20 cellular contexts compared by ENCODE assay signal in genomic region chr5:157530226-157530972, GRCh38. TPM values are rescaled to one million over a fixed set of nuclear protein-coding genes. Genes with fewer than 3 reads are reported as not detected.
DNase-seq lines count a peak whose midpoint lies in the region; ATAC-seq and TF ChIP-seq lines count a peak whose summit lies in the region.
"Had no signal": no experiment of that assay in that cellular context is flagged by ENCODE, and none has a peak within 500 bp of the region (broad histone marks: within the 10 kb centered on the region; RNA-seq: fewer than 3 reads in every experiment).

No MANE protein-coding gene starts in this region.

- no peak for TF ChIP-seq CTCF in body of pancreas (IDR thresholded peaks at IDR 0.05)
- no peak for TF ChIP-seq CTCF in psoas muscle (IDR thresholded peaks at IDR 0.05)

- H3K27me3 ChIP-seq in body of pancreas (no peaks in the 10 kb centered on the region), psoas muscle (ENCODE audit: insufficient read depth in 3 of 3, low read length in 2 of 3) (no peaks in the 10 kb centered on the region)
- H3K27me3 ChIP-seq: adrenal gland, colonic mucosa had no signal

- no peaks in the 10 kb centered on the region for H3K9me3 Mint-ChIP-seq in activated CD4-positive, alpha-beta T cell treated with anti-CD3 and anti-CD28 coated beads, Interleukin-2, amount 10 ng/mL, durations not matched to agents 7 days and 5 days
- H3K9me3 Mint-ChIP-seq in stimulated activated memory B cell treated with anti-CD40 and anti-IgM and Interleukin-4, amounts not matched to agents 10 μg/mL and 1 μg/mL and 100 μg/mL, for 72 hours = no peaks in the 10 kb centered on the region
- H3K9me3 Mint-ChIP-seq: type B pancreatic cell had no signal

- CTCF ChIA-PET in activated CD4-positive, alpha-beta T cell treated with anti-CD3 and anti-CD28 coated beads, Interleukin-2, amount 10 ng/mL, durations not matched to agents 7 days and 5 days (lab: Charles Lee) = interaction anchor here (0.9 to 1.6 kb wide), 3 partner anchors 9 to 188 kb away, joined by 3 read pairs; no protein-coding TSS in a partner anchor

- WGBS in body of pancreas, 2 donors = 59 to 76% methylated on average over 13 of the region's 13 CpGs
- WGBS in psoas muscle, 3 donors = 88 to 94% (median 93%) methylated on average over 13 of the region's 13 CpGs

- H3K4me3 Mint-ChIP-seq in activated CD4-positive, alpha-beta T cell treated with anti-CD3 and anti-CD28 coated beads, Interleukin-2, amount 10 ng/mL, durations not matched to agents 7 days and 5 days = no peak overlapping the region
- H3K4me3 Mint-ChIP-seq in stimulated activated memory B cell treated with anti-CD40 and anti-IgM and Interleukin-4, amounts not matched to agents 10 μg/mL and 1 μg/mL and 100 μg/mL, for 72 hours = no peak overlapping the region
- H3K4me3 Mint-ChIP-seq: type B pancreatic cell had no signal

- H3K9me3 ChIP-seq in body of pancreas (no peaks in the 10 kb centered on the region), psoas muscle (no peaks in the 10 kb centered on the region)
- H3K9me3 ChIP-seq: adrenal gland, colonic mucosa had no signal

- no peak for TF ChIP-seq POLR2A in body of pancreas (IDR thresholded peaks at IDR 0.05)

- ATAC-seq in body of pancreas = peak; percentile 56
- no peak for ATAC-seq in stimulated activated memory B cell treated with anti-CD40 and anti-IgM and Interleukin-4, amounts not matched to agents 10 μg/mL and 1 μg/mL and 100 μg/mL, for 72 hours
- ATAC-seq in psoas muscle = no peak
- ATAC-seq in GM18907 (IDR thresholded peaks at IDR 0.05; ENCODE audit: unreplicated experiment) = no peak

- H3K27ac ChIP-seq in body of pancreas (no peak overlapping the region), psoas muscle (no peak overlapping the region)
- H3K27ac ChIP-seq: adrenal gland, colonic mucosa had no signal

- H3K4me3 ChIP-seq in body of pancreas = no peak overlapping the region
- no peak overlapping the region for H3K4me3 ChIP-seq in psoas muscle
- H3K4me3 ChIP-seq: adrenal gland, colonic mucosa, lung had no signal

- H3K36me3 Mint-ChIP-seq in activated CD4-positive, alpha-beta T cell treated with anti-CD3 and anti-CD28 coated beads, Interleukin-2, amount 10 ng/mL, durations not matched to agents 7 days and 5 days (ENCODE audit: low read depth) = peaks cover 83% of the 10 kb centered on the region
- peaks cover 59% of the 10 kb centered on the region for H3K36me3 Mint-ChIP-seq in stimulated activated memory B cell treated with anti-CD40 and anti-IgM and Interleukin-4, amounts not matched to agents 10 μg/mL and 1 μg/mL and 100 μg/mL, for 72 hours

- H3K4me1 ChIP-seq in body of pancreas (peaks cover 5% of the 10 kb centered on the region), psoas muscle (peaks cover 25% of the 10 kb centered on the region)
- H3K4me1 ChIP-seq: colonic mucosa had no signal

- no peaks in the 10 kb centered on the region for H3K36me3 ChIP-seq in body of pancreas (replicated peaks in 1 of 2; ENCODE audit: insufficient read depth in 1 of 2, low read depth in 2 of 2)
- H3K36me3 ChIP-seq in psoas muscle (ENCODE audit: insufficient read depth in 1 of 2, low read depth in 1 of 2) = peaks cover 0 to 4% of the 10 kb centered on the region in 2 donors
- H3K36me3 ChIP-seq: adrenal gland, colonic mucosa had no signal

- POLR2A ChIA-PET in activated CD4-positive, alpha-beta T cell treated with anti-CD3 and anti-CD28 coated beads, Interleukin-2, amount 10 ng/mL, durations not matched to agents 7 days and 5 days (lab: Charles Lee) = no interaction called here

- intact Hi-C loops in body of pancreas (cut with DNase I) (no loop called here), psoas muscle (cut with DNase I) (no loop called here)

- DNase-seq in activated CD4-positive, alpha-beta T cell treated with anti-CD3 and anti-CD28 coated beads, Interleukin-2, amount 10 ng/mL, durations not matched to agents 7 days and 5 days = no peak
- no peak for DNase-seq in activated CD4-positive, alpha-beta T cell treated with anti-CD3 and anti-CD28 coated beads, Interleukin-2, amount 50 U/mL, for 48 hours
- peak; percentile 30 for DNase-seq in NOMO-1 treated with DMSO at 0.1 percent for 48 hours (lab: John Stamatoyannopoulos, UW; ENCODE audit: unreplicated experiment)
- DNase-seq in body of pancreas = peak in 2 of 4 donors; percentile 44 to 78
- DNase-seq in LoVo (ENCODE audit: low spot score) = no peak
- no peak for DNase-seq in psoas muscle
- DNase-seq: activated CD4-positive, alpha-beta T cell treated with anti-CD3 and anti-CD28 coated beads for 4 hours; activated naive CD4-positive, alpha-beta T cell; C1 segment of cervical spinal cord; colonic mucosa; EL; kidney; NCI-H146; NCI-H526; stimulated activated CD4-positive, alpha-beta T cell treated with anti-CD3 and anti-CD28 coated beads, Interleukin-4, amount 100 ng/mL, for 4 hours had no signal

- peak overlapping the region; percentile 19 for H3K27ac Mint-ChIP-seq in activated CD4-positive, alpha-beta T cell treated with anti-CD3 and anti-CD28 coated beads, Interleukin-2, amount 10 ng/mL, durations not matched to agents 7 days and 5 days
- peak overlapping the region; percentile 75 for H3K27ac Mint-ChIP-seq in stimulated activated memory B cell treated with anti-CD40 and anti-IgM and Interleukin-4, amounts not matched to agents 10 μg/mL and 1 μg/mL and 100 μg/mL, for 72 hours
- H3K27ac Mint-ChIP-seq: type B pancreatic cell had no signal

- H3K4me1 Mint-ChIP-seq in activated CD4-positive, alpha-beta T cell treated with anti-CD3 and anti-CD28 coated beads, Interleukin-2, amount 10 ng/mL, durations not matched to agents 7 days and 5 days = peaks cover 54% of the 10 kb centered on the region
- H3K4me1 Mint-ChIP-seq in stimulated activated memory B cell treated with anti-CD40 and anti-IgM and Interleukin-4, amounts not matched to agents 10 μg/mL and 1 μg/mL and 100 μg/mL, for 72 hours = peaks cover 51% of the 10 kb centered on the region

- H3K27me3 Mint-ChIP-seq in activated CD4-positive, alpha-beta T cell treated with anti-CD3 and anti-CD28 coated beads, Interleukin-2, amount 10 ng/mL, durations not matched to agents 7 days and 5 days = no peaks in the 10 kb centered on the region
- H3K27me3 Mint-ChIP-seq in stimulated activated memory B cell treated with anti-CD40 and anti-IgM and Interleukin-4, amounts not matched to agents 10 μg/mL and 1 μg/mL and 100 μg/mL, for 72 hours = no peaks in the 10 kb centered on the region

RNA-seq across cellular contexts. Expression of gene ADAM19, which starts 45.2 kb away (rescaled TPM):
- total RNA-seq in activated CD4-positive, alpha-beta T cell treated with anti-CD3 and anti-CD28 coated beads, Interleukin-2, amount 10 ng/mL, durations not matched to agents 7 days and 5 days = 100 to 1,000 TPM; 118 to 127 TPM
- 1 to 10 TPM; 1.3 to 1.6 TPM for total RNA-seq in body of pancreas
- total RNA-seq in psoas muscle = 1 to 10 TPM; 1.4 to 4.5 (median 3.1) TPM
- under 1 TPM; 0.27 to 0.58 (median 0.39) TPM for polyA plus RNA-seq in psoas muscle

Comparison
In these comparisons a context has a peak if more than half of its experiments do, and no peak if none do; other contexts are left out.
1. RNA of gene ADAM19, which starts 45.2 kb away (total RNA-seq): 118 to 127 TPM in activated CD4-positive, alpha-beta T cell treated with anti-CD3 and anti-CD28 coated beads, Interleukin-2, amount 10 ng/mL, durations not matched to agents 7 days and 5 days; 1.4 to 4.5 TPM in psoas muscle and 1.3 to 1.6 TPM in body of pancreas; every median in the first group is over 10 times any median in the second.